Comparison of ENCODE assay signal across 8 cellular contexts in the genomic region with DNA sequence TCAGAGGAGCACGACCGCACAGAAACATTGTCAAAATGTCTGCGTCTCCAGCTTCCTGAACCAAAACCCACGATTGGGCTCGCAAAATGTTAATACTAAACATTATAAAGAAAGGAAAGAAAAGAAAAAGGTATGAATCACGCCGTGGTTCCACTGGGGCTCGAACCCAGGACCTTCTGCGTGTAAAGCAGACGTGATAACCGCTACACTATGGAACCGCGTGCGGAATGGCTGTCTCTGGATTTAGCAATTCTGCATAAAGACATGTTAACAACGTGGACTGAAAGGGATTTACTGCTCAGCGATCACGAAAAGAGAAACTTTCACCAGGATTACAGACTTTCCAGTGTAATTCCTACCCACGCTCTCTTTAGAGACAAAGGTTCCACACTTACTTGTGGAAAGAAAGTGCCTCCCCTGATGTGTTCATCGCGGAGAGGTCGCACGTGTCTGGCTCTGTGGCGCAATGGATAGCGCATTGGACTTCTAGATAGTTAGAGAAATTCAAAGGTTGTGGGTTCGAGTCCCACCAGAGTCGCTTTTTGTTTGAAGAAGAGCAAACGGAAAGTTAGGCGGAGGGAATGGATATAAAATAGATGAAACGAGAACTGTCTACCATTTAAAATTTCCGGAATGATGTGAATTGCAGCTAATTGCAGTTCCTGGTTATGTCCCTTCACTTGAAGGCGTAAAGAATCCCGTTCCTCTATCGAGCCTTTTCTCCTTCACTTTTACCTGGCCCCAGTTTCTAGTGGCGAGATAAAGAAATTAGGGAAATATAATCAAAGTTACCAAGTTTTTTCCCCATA. TPM values are rescaled to one million over a fixed set of nuclear protein-coding genes. Genes with fewer than 3 reads are reported as not detected.
DNase-seq lines count a peak whose midpoint lies in the region; TF ChIP-seq lines count a peak whose summit lies in the region.

No MANE protein-coding gene starts in this region.

- H3K4me2 ChIP-seq in MM.1S (ENCODE audit: low read depth, low read length) (peak overlapping the region; percentile 52), osteoblast (ENCODE audit: insufficient read depth, low read length) (peak overlapping the region; percentile 76)

- H3F3A ChIP-seq in MM.1S (ENCODE audit: insufficient read depth, low read length): peaks cover 38% of the 10 kb centered on the region

- no peaks in the 10 kb centered on the region for H3K9me2 ChIP-seq in MM.1S (replicated peaks; ENCODE audit: insufficient read depth, low read length)

- TF ChIP-seq CTCF in MM.1S (IDR thresholded peaks at IDR 0.05; ENCODE audit: low read length): no peak
- TF ChIP-seq CTCF in osteoblast (IDR thresholded peaks at IDR 0.05; ENCODE audit: extremely low read depth, low read depth, low read length): no peak
- TF ChIP-seq CTCF in testis (IDR thresholded peaks at IDR 0.05): no peak

- no peaks in the 10 kb centered on the region for H3K79me2 ChIP-seq in MM.1S (ENCODE audit: low read length)
- no peaks in the 10 kb centered on the region for H3K79me2 ChIP-seq in osteoblast (ENCODE audit: insufficient read depth, low read length)

- peak overlapping the region; percentile 52 for H3K9ac ChIP-seq in MM.1S (ENCODE audit: low read length)

- no peak for TF ChIP-seq POLR2A in testis (IDR thresholded peaks at IDR 0.05)

- H4K20me1 ChIP-seq in MM.1S (ENCODE audit: insufficient read depth, low read length): no peaks in the 10 kb centered on the region
- H4K20me1 ChIP-seq in osteoblast (ENCODE audit: insufficient read depth, low read length): no peaks in the 10 kb centered on the region

- intact Hi-C loops in testis (cut with DNase I; ENCODE audit: low total_unique reads): no loop called here

- WGBS in testis, 2 donors: 2 to 6% methylated on average over 34 of the region's 34 CpGs

- H2AFZ ChIP-seq in MM.1S (ENCODE audit: low read length) (peak overlapping the region; percentile 79), osteoblast (ENCODE audit: low read length) (peak overlapping the region; percentile 69)

- peak; percentile 77 for DNase-seq in DMS114 treated with DMSO at 0.1 percent for 48 hours (lab: John Stamatoyannopoulos, UW; ENCODE audit: unreplicated experiment)
- DNase-seq in H4 (ENCODE audit: low spot score): peak; percentile 86
- DNase-seq in MM.1S: peak; percentile 85
- DNase-seq in SJCRH30: peak; percentile 88 to 93
- DNase-seq in activated naive CD4-positive, alpha-beta T cell treated with Interleukin-2 at 50 U/mL for 16 hours: peak; percentile 80
- peak; percentile 77 for DNase-seq in globus pallidus (ENCODE audit: low spot score)
- DNase-seq in osteoblast (ENCODE audit: insufficient read length, low spot score, missing footprints): no peak
- peak; percentile 87 for DNase-seq in testis

- H3K27ac ChIP-seq in MM.1S (ENCODE audit: low read length) (peak overlapping the region; percentile 68), SJCRH30 (peak overlapping the region; percentile 59), osteoblast (ENCODE audit: low read depth, low read length) (peak overlapping the region; percentile 72), testis (peak overlapping the region; percentile 90 to 93)

- H3K4me1 ChIP-seq in MM.1S (ENCODE audit: low read length) (peaks cover 12% of the 10 kb centered on the region), SJCRH30 (no peaks in the 10 kb centered on the region), osteoblast (ENCODE audit: insufficient read depth, low read length) (peaks cover 11% of the 10 kb centered on the region), testis (peaks cover 8% of the 10 kb centered on the region)

- H3K36me3 ChIP-seq in MM.1S (replicated peaks; ENCODE audit: insufficient read depth, low read length) (no peaks in the 10 kb centered on the region), SJCRH30 (no peaks in the 10 kb centered on the region), osteoblast (ENCODE audit: insufficient read depth, low read length) (no peaks in the 10 kb centered on the region), testis (ENCODE audit: low read depth, missing control alignments) (no peaks in the 10 kb centered on the region)

- H3K27me3 ChIP-seq in MM.1S (replicated peaks; ENCODE audit: insufficient read depth, low read length) (peaks cover 14% of the 10 kb centered on the region), SJCRH30 (no peaks in the 10 kb centered on the region), osteoblast (ENCODE audit: insufficient read depth, low read length) (no peaks in the 10 kb centered on the region), testis (no peaks in the 10 kb centered on the region)

- H3K4me3 ChIP-seq in MM.1S (ENCODE audit: low read length): peak overlapping the region; percentile 52
- H3K4me3 ChIP-seq in SJCRH30: peak overlapping the region; percentile 65
- peak overlapping the region; percentile 73 for H3K4me3 ChIP-seq in osteoblast (ENCODE audit: insufficient read depth, low read length)
- H3K4me3 ChIP-seq in testis: peak overlapping the region; percentile 67 to 72

- H3K9me3 ChIP-seq in MM.1S (replicated peaks; ENCODE audit: insufficient read depth, low read length) (no peaks in the 10 kb centered on the region), SJCRH30 (replicated peaks) (no peaks in the 10 kb centered on the region), osteoblast (ENCODE audit: low read depth, low read length) (no peaks in the 10 kb centered on the region), testis (no peaks in the 10 kb centered on the region)

RNA-seq across cellular contexts. Expression of a gene that starts 39.7 kb away (rescaled TPM):
- total RNA-seq in H4 (2014; rRNA removed; shearing (Covaris generic)): not detected in 2 replicates
- total RNA-seq in SJCRH30 (2014; rRNA removed; shearing (Covaris generic)): not detected in 2 replicates
- total RNA-seq in osteoblast (not detected in 2 replicates), testis (not detected)
- not detected for polyA plus RNA-seq in testis (ENCODE audit: insufficient read depth, low read depth, low replicate concordance)

RNA-seq across cellular contexts. Expression of a gene that starts 47.7 kb away (rescaled TPM):
- not detected in 2 replicates for total RNA-seq in H4 (2014; rRNA removed; shearing (Covaris generic))
- total RNA-seq in SJCRH30 (2014; rRNA removed; shearing (Covaris generic)): not detected in 2 replicates
- total RNA-seq in osteoblast: not detected in 2 replicates
- total RNA-seq in testis: not detected
- not detected for polyA plus RNA-seq in testis (ENCODE audit: insufficient read depth, low read depth, low replicate concordance)
